34 cellular contexts compared by ENCODE assay signal in genomic region chrY:2837932-2838331, GRCh38. TPM values are rescaled to one million over a fixed set of nuclear protein-coding genes. Genes with fewer than 3 reads are reported as not detected.
"Had no signal": no experiment of that assay in that cellular context is flagged by ENCODE, and none has a peak within 500 bp of the region (broad histone marks: within the 10 kb centered on the region; RNA-seq: fewer than 3 reads in every experiment).

No MANE protein-coding gene starts in this region.

- H3K4me1 ChIP-seq: ascending aorta had no signal

- H3K27me3 ChIP-seq: ascending aorta, cardiac muscle cell had no signal

- DNase-seq: activated B cell treated with CpG ODN at 0.5 μM for 24 hours; activated CD4-positive, alpha-beta memory T cell treated with anti-CD3 and anti-CD28 coated beads, Interleukin-2, amount 10 ng/mL, durations not matched to agents 7 days and 5 days; activated CD4-positive, alpha-beta T cell treated with anti-CD3 and anti-CD28 coated beads for 4 hours; activated CD4-positive, alpha-beta T cell treated with anti-CD3 and anti-CD28 coated beads, Interleukin-2, amount 10 ng/mL, durations not matched to agents 24 days and 14 days; activated CD4-positive, alpha-beta T cell treated with anti-CD3 and anti-CD28 coated beads, Interleukin-2, amount 50 U/mL, for 1 hour; activated CD4-positive, alpha-beta T cell treated with anti-CD3 and anti-CD28 coated beads, Interleukin-2, amount 50 U/mL, for 4 hours; activated CD4-positive, CD25-positive, alpha-beta regulatory T cell treated with anti-CD3 and anti-CD28 coated beads, Interleukin-2, amount 50 U/mL, for 72 hours; activated CD8-positive, alpha-beta memory T cell treated with anti-CD3 and anti-CD28 coated beads for 24 hours; activated CD8-positive, alpha-beta memory T cell treated with anti-CD3 and anti-CD28 coated beads, Interleukin-2, amount 10 ng/mL, durations not matched to agents 7 days and 5 days; activated CD8-positive, alpha-beta memory T cell treated with anti-CD3 and anti-CD28 coated beads, Interleukin-2, amount 50 U/mL, for 48 hours; activated CD8-positive, alpha-beta T cell treated with anti-CD3 and anti-CD28 coated beads, Interleukin-2, amount 10 ng/mL, durations not matched to agents 7 days and 5 days; activated effector memory CD4-positive, alpha-beta T cell treated with Interleukin-2 at 50 U/mL for 16 hours; activated gamma-delta T cell; activated naive CD4-positive, alpha-beta T cell treated with anti-CD3 and anti-CD28 coated beads, Interleukin-2, amount 10 ng/mL, durations not matched to agents 7 days and 5 days; activated naive CD4-positive, alpha-beta T cell treated with Interleukin-2 at 50 U/mL for 16 hours; activated T-cell treated with anti-CD3 and anti-CD28 coated beads, Interleukin-2, amount 50 U/mL, for 24 hours; activated T-cell treated with anti-CD3 and anti-CD28 coated beads, Interleukin-2, amount 50 U/mL, for 48 hours; amygdala; caudate nucleus; cerebellar nuclear complex; T-helper 1 cell; T-helper 9 cell had no signal

- H3K27ac ChIP-seq: ascending aorta, cardiac muscle cell, VCaP had no signal

- H3K9me3 ChIP-seq: ascending aorta had no signal

- FAIRE-seq: bronchial epithelial cell, TTC549 had no signal

- H3K27me3 Mint-ChIP-seq: activated T-cell treated with anti-CD3 and anti-CD28 coated beads, Interleukin-2, amount 50 U/mL, for 24 hours; brain had no signal

- H3K4me1 Mint-ChIP-seq: brain had no signal

- ATAC-seq: activated CD8-positive, alpha-beta memory T cell treated with anti-CD3 and anti-CD28 coated beads, Interleukin-2, amount 10 ng/mL, durations not matched to agents 7 days and 5 days; activated CD8-positive, alpha-beta T cell treated with anti-CD3 and anti-CD28 coated beads, Interleukin-2, amount 10 ng/mL, durations not matched to agents 7 days and 5 days had no signal

- H3K9me3 Mint-ChIP-seq: activated B cell treated with CpG ODN at 0.5 μM for 24 hours; activated CD4-positive, alpha-beta memory T cell treated with anti-CD3 and anti-CD28 coated beads, Interleukin-2, amount 10 ng/mL, durations not matched to agents 7 days and 5 days; activated CD4-positive, alpha-beta T cell treated with anti-CD3 and anti-CD28 coated beads, Interleukin-2, amount 10 ng/mL, durations not matched to agents 24 days and 14 days; activated naive CD4-positive, alpha-beta T cell treated with anti-CD3 and anti-CD28 coated beads, Interleukin-2, amount 10 ng/mL, durations not matched to agents 7 days and 5 days; activated naive CD4-positive, alpha-beta T cell treated with anti-CD3 and anti-CD28 coated beads, Interleukin-2, amount 50 U/mL, for 24 hours; activated T-cell treated with anti-CD3 and anti-CD28 coated beads, Interleukin-2, amount 50 U/mL, for 24 hours; activated T-helper 2 cell treated with anti-CD3 and anti-CD28 coated beads, Interferon-gamma antibody, Interleukin-2, Interleukin-4, amounts not matched to agents 10 μg/mL and 5 μg/mL and 100 μg/mL, durations not matched to agents 14 hours and 24 hours and 36 hours; brain; T-helper 1 cell treated with Interleukin-12 subunit alpha and Interleukin-12 subunit beta and Interleukin-4 antibody, amounts not matched to agents 30 μg/mL and 1 μg/mL, for 36 hours; T-helper 2 cell treated with Interferon-gamma antibody and Interleukin-4, amounts not matched to agents 5 μg/mL and 100 μg/mL, for 36 hours had no signal

- H3K36me3 Mint-ChIP-seq: activated naive CD4-positive, alpha-beta T cell treated with anti-CD3 and anti-CD28 coated beads, Interleukin-2, amount 50 U/mL, for 24 hours; activated naive CD8-positive, alpha-beta T cell; brain had no signal

- H3K4me3 ChIP-seq: ascending aorta, cardiac muscle cell had no signal

- H3K27ac Mint-ChIP-seq: activated B cell treated with CpG ODN at 0.5 μM for 24 hours; activated CD4-positive, alpha-beta memory T cell treated with anti-CD3 and anti-CD28 coated beads, Interleukin-2, amount 10 ng/mL, durations not matched to agents 7 days and 5 days; activated CD4-positive, alpha-beta T cell treated with anti-CD3 and anti-CD28 coated beads, Interleukin-2, amount 10 ng/mL, durations not matched to agents 24 days and 14 days; activated CD8-positive, alpha-beta memory T cell treated with anti-CD3 and anti-CD28 coated beads, Interleukin-2, amount 10 ng/mL, durations not matched to agents 7 days and 5 days; activated CD8-positive, alpha-beta T cell treated with anti-CD3 and anti-CD28 coated beads, Interleukin-2, amount 10 ng/mL, durations not matched to agents 7 days and 5 days; activated naive CD4-positive, alpha-beta T cell treated with anti-CD3 and anti-CD28 coated beads, Interleukin-2, amount 10 ng/mL, durations not matched to agents 7 days and 5 days; activated naive CD4-positive, alpha-beta T cell treated with anti-CD3 and anti-CD28 coated beads, Interleukin-2, amount 50 U/mL, for 24 hours; activated naive CD8-positive, alpha-beta T cell; activated T-cell treated with anti-CD3 and anti-CD28 coated beads, Interleukin-2, amount 50 U/mL, for 24 hours; activated T-helper 2 cell treated with anti-CD3 and anti-CD28 coated beads, Interferon-gamma antibody, Interleukin-2, Interleukin-4, amounts not matched to agents 10 μg/mL and 5 μg/mL and 100 μg/mL, durations not matched to agents 14 hours and 24 hours and 36 hours; brain; T-helper 1 cell treated with Interleukin-12 subunit alpha and Interleukin-12 subunit beta and Interleukin-4 antibody, amounts not matched to agents 30 μg/mL and 1 μg/mL, for 36 hours; T-helper 2 cell treated with Interferon-gamma antibody and Interleukin-4, amounts not matched to agents 5 μg/mL and 100 μg/mL, for 36 hours had no signal

- H3K36me3 ChIP-seq: ascending aorta, cardiac muscle cell had no signal

- H3K4me3 Mint-ChIP-seq: activated B cell treated with CpG ODN at 0.5 μM for 24 hours; activated CD4-positive, alpha-beta memory T cell treated with anti-CD3 and anti-CD28 coated beads, Interleukin-2, amount 10 ng/mL, durations not matched to agents 7 days and 5 days; activated CD4-positive, alpha-beta T cell treated with anti-CD3 and anti-CD28 coated beads, Interleukin-2, amount 10 ng/mL, durations not matched to agents 24 days and 14 days; activated CD8-positive, alpha-beta memory T cell treated with anti-CD3 and anti-CD28 coated beads, Interleukin-2, amount 10 ng/mL, durations not matched to agents 7 days and 5 days; activated CD8-positive, alpha-beta T cell treated with anti-CD3 and anti-CD28 coated beads, Interleukin-2, amount 10 ng/mL, durations not matched to agents 7 days and 5 days; activated naive CD4-positive, alpha-beta T cell treated with anti-CD3 and anti-CD28 coated beads, Interleukin-2, amount 10 ng/mL, durations not matched to agents 7 days and 5 days; activated naive CD4-positive, alpha-beta T cell treated with anti-CD3 and anti-CD28 coated beads, Interleukin-2, amount 50 U/mL, for 24 hours; activated naive CD8-positive, alpha-beta T cell; activated T-cell treated with anti-CD3 and anti-CD28 coated beads, Interleukin-2, amount 50 U/mL, for 24 hours; brain; central memory CD8-positive, alpha-beta T cell; T-helper 1 cell treated with Interleukin-12 subunit alpha and Interleukin-12 subunit beta and Interleukin-4 antibody, amounts not matched to agents 30 μg/mL and 1 μg/mL, for 36 hours; T-helper 2 cell treated with Interferon-gamma antibody and Interleukin-4, amounts not matched to agents 5 μg/mL and 100 μg/mL, for 36 hours had no signal

RNA-seq across cellular contexts. Expression of gene RPS4Y1, which starts 3.5 kb away (rescaled TPM):
- total RNA-seq: ascending aorta, cardiac muscle cell had no signal
- polyA plus RNA-seq: cardiac muscle cell had no signal

RNA-seq across cellular contexts. Expression of gene SRY, which starts 50.5 kb away (rescaled TPM):
- total RNA-seq: activated B cell treated with CpG ODN at 0.5 μM for 24 hours; activated CD4-positive, alpha-beta memory T cell treated with anti-CD3 and anti-CD28 coated beads, Interleukin-2, amount 10 ng/mL, durations not matched to agents 7 days and 5 days; activated CD4-positive, alpha-beta T cell treated with anti-CD3 and anti-CD28 coated beads, Interleukin-2, amount 10 ng/mL, durations not matched to agents 24 days and 14 days; activated CD8-positive, alpha-beta memory T cell treated with anti-CD3 and anti-CD28 coated beads, Interleukin-2, amount 10 ng/mL, durations not matched to agents 7 days and 5 days; activated CD8-positive, alpha-beta T cell treated with anti-CD3 and anti-CD28 coated beads, Interleukin-2, amount 10 ng/mL, durations not matched to agents 7 days and 5 days; activated T-helper 2 cell treated with anti-CD3 and anti-CD28 coated beads, Interferon-gamma antibody, Interleukin-2, Interleukin-4, amounts not matched to agents 10 μg/mL and 5 μg/mL and 100 μg/mL, durations not matched to agents 14 hours and 24 hours and 36 hours; ascending aorta; bronchial epithelial cell; cardiac muscle cell had no signal
- polyA plus RNA-seq: cardiac muscle cell had no signal
